Comparison of ENCODE assay signal across 1 cellular context in the genomic region with DNA sequence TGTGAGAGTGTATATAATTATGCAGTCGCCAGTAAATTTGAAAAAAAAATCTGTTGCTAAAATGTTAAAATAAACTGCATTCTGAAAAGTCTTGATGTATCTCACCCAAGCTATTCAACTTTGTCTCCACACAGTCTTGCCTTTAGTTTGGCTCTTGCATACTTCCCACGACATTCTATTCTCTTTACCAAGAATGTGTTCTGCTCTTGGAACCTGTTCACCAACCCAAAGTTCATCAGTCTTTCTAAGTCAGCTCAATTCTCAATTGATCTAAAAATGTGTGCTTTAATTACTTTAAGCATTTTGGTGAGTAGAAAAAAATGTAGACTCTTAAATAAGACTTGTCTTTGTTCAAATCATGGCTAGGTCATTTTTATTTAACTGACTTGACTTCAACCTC.
TF ChIP-seq lines count a peak whose summit lies in the region.

No MANE protein-coding gene starts in this region.

TF ChIP-seq in IMR-90, 13 proteins besides CTCF, POLR2A, EP300 and RAD21 (continued from another document):
- TF ChIP-seq, protein P1, sequence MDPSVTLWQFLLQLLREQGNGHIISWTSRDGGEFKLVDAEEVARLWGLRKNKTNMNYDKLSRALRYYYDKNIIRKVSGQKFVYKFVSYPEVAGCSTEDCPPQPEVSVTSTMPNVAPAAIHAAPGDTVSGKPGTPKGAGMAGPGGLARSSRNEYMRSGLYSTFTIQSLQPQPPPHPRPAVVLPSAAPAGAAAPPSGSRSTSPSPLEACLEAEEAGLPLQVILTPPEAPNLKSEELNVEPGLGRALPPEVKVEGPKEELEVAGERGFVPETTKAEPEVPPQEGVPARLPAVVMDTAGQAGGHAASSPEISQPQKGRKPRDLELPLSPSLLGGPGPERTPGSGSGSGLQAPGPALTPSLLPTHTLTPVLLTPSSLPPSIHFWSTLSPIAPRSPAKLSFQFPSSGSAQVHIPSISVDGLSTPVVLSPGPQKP (IDR thresholded peaks at IDR 0.05; ENCODE audit: borderline replicate concordance, low read depth, low read length) = no peak
- no peak for TF ChIP-seq MAZ (IDR thresholded peaks at IDR 0.05; ENCODE audit: borderline replicate concordance, low read depth, low read length)
- TF ChIP-seq MXI1 (IDR thresholded peaks at IDR 0.05; ENCODE audit: borderline replicate concordance, low read depth, low read length) = no peak
